23 cellular contexts compared by ENCODE assay signal in the genomic region with DNA sequence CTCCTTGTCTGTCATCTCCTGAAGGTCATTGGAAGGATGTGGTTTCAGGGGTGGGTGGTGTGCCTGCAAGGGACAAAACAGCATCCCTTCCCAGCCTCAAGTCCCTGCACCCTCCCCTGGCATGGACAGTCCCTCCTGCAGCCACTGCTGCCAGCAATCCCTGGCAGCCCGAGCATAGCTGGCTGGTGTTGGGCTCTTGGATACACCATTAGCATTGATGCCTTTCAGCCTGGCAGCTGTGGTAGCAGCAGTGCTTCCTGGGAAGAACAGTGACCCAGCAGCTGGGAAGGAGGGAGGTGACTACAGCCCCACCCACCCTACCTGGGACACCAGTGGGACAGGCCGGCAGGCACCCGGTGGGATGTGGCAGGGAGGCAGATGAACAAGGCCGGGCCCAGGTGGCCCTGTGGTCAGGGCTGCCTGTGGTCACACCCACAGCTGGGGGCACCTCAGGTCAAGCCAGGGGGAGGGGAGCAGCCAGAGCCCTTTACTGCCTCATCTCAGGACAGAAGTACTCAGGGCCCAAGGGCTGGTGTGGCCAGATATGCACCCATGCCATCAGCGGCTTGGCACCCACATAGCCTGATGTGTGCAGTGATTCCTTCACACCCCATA. TPM values are rescaled to one million over a fixed set of nuclear protein-coding genes. Genes with fewer than 3 reads are reported as not detected.
DNase-seq lines count a peak whose midpoint lies in the region; ATAC-seq, FAIRE-seq and TF ChIP-seq lines count a peak whose summit lies in the region.
"Had no signal": no experiment of that assay in that cellular context is flagged by ENCODE, and none has a peak within 500 bp of the region (broad histone marks: within the 10 kb centered on the region; RNA-seq: fewer than 3 reads in every experiment).

No MANE protein-coding gene starts in this region.

- no peak for TF ChIP-seq CTCF in SK-N-SH (IDR thresholded peaks at IDR 0.05)

- peak overlapping the region; percentile 44 for H2AK5ac ChIP-seq in neuronal stem cell (ENCODE audit: low read depth, low read length)

- no peak for TF ChIP-seq RAD21 in SK-N-SH (IDR thresholded peaks at IDR 0.05; ENCODE audit: low read length)

- no peaks in the 10 kb centered on the region for H3K9me2 ChIP-seq in SK-N-SH

- H3K4me2 ChIP-seq in BLaER1 = peak overlapping the region; percentile 22; the same call in 1 of the 2 replicates
- H3K4me2 ChIP-seq in neuronal stem cell (ENCODE audit: insufficient read depth, low read length, poor library complexity, severe bottlenecking) = no peak overlapping the region
- no peak overlapping the region for H3K4me2 ChIP-seq in SK-N-SH

- H3K4me3 Mint-ChIP-seq in effector memory CD8-positive, alpha-beta T cell = no peak overlapping the region
- H3K4me3 Mint-ChIP-seq in activated naive CD4-positive, alpha-beta T cell treated with anti-CD3 and anti-CD28 coated beads, Interleukin-2, amount 10 ng/mL, durations not matched to agents 7 days and 5 days = no peak overlapping the region
- H3K4me3 Mint-ChIP-seq: memory B cell, naive B cell had no signal

- H3K4ac ChIP-seq in neuronal stem cell (ENCODE audit: low read length) = no peak overlapping the region

- ATAC-seq in effector memory CD8-positive, alpha-beta T cell (replicated peaks) = no peak
- no peak for ATAC-seq in GM21825 (IDR thresholded peaks at IDR 0.05; ENCODE audit: unreplicated experiment)

- FAIRE-seq in HTR-8/SVneo (lab: Jason Lieb, UNC) = peak; percentile 55
- FAIRE-seq: GM18507, kidney had no signal

- no peak for TF ChIP-seq EP300 in SK-N-SH (IDR thresholded peaks at IDR 0.05; ENCODE audit: borderline replicate concordance in 1 of 2, low read depth in 1 of 2, low read length in 1 of 2)

- no peaks in the 10 kb centered on the region for H3K9me3 Mint-ChIP-seq in effector memory CD8-positive, alpha-beta T cell
- H3K9me3 Mint-ChIP-seq in activated naive CD4-positive, alpha-beta T cell treated with anti-CD3 and anti-CD28 coated beads, Interleukin-2, amount 10 ng/mL, durations not matched to agents 7 days and 5 days = no peaks in the 10 kb centered on the region
- H3K9me3 Mint-ChIP-seq: memory B cell, naive B cell had no signal

- H2BK120ac ChIP-seq in neuronal stem cell (ENCODE audit: low read depth, low read length) = no peak overlapping the region

- H3K4me3 ChIP-seq in BLaER1 (no peak overlapping the region), neuronal stem cell (ENCODE audit: low read length in 2 of 2) (peak overlapping the region in 1 of 2 donors; percentile 51), SK-N-SH (ENCODE audit: low read depth in 2 of 2, low read length in 1 of 2) (no peak overlapping the region)
- H3K4me3 ChIP-seq: sigmoid colon, thyroid gland had no signal

- no peaks in the 10 kb centered on the region for H3F3A ChIP-seq in SK-N-SH (replicated peaks; ENCODE audit: insufficient read depth)

- no peak overlapping the region for H4K8ac ChIP-seq in neuronal stem cell (ENCODE audit: low read depth, low read length)

- H3K27me3 ChIP-seq in BLaER1 = no peaks in the 10 kb centered on the region
- H3K27me3 ChIP-seq in neuronal stem cell (ENCODE audit: control insufficient read depth in 3 of 3, insufficient read depth in 3 of 3, low read depth in 1 of 3, low read length in 3 of 3) = peaks cover 0 to 76% (median 0%) of the 10 kb centered on the region in 3 experiments
- no peaks in the 10 kb centered on the region for H3K27me3 ChIP-seq in SK-N-SH (ENCODE audit: insufficient read depth)
- H3K27me3 ChIP-seq: sigmoid colon, thyroid gland had no signal

- H4K20me1 ChIP-seq in BLaER1 = no peaks in the 10 kb centered on the region; the same call in 1 of the 2 replicates
- H4K20me1 ChIP-seq in SK-N-SH (ENCODE audit: insufficient read depth) = no peaks in the 10 kb centered on the region

- DNase-seq in HTR-8/SVneo (ENCODE audit: insufficient read length, low spot score) (no peak), neuronal stem cell (ENCODE audit: low spot score) (no peak), SK-N-SH (no peak)
- DNase-seq in effector memory CD8-positive, alpha-beta T cell = no peak
- no peak for DNase-seq in activated naive CD4-positive, alpha-beta T cell treated with anti-CD3 and anti-CD28 coated beads, Interleukin-2, amount 10 ng/mL, durations not matched to agents 7 days and 5 days
- DNase-seq: activated CD4-positive, alpha-beta T cell treated with anti-CD3 and anti-CD28 coated beads, Interleukin-2, amount 50 U/mL, for 48 hours; activated naive CD4-positive, alpha-beta T cell; activated T-cell treated with anti-CD3 and anti-CD28 coated beads for 4 hours; amniotic stem cell; central memory CD4-positive, alpha-beta T cell; foreskin fibroblast; kidney; naive B cell; NCI-H2107; NCI-H526; SIG-M5; sigmoid colon; WERI-Rb-1 had no signal

- H4K91ac ChIP-seq in neuronal stem cell (ENCODE audit: low read depth, low read length, poor library complexity) = no peak overlapping the region

- WGBS in neuronal stem cell (ENCODE audit: extremely low coverage in 2 of 2, insufficient read length in 2 of 2, insufficient replicate concordance in 1 of 2), 2 donors = no CpG with 5 or more reads among the region's 5 CpGs
- no CpG with 5 or more reads among the region's 5 CpGs for WGBS in SK-N-SH (ENCODE audit: low lambda C conversion rate)

- no peaks in the 10 kb centered on the region for H3K79me2 ChIP-seq in SK-N-SH (ENCODE audit: insufficient read depth)

- H2AFZ ChIP-seq in neuronal stem cell (ENCODE audit: low read length) = no peak overlapping the region
- no peak overlapping the region for H2AFZ ChIP-seq in SK-N-SH (ENCODE audit: low read depth)

- H3K27ac ChIP-seq in BLaER1 = no peak overlapping the region
- H3K27ac ChIP-seq in neuronal stem cell (replicated peaks; ENCODE audit: low read length) = no peak overlapping the region
- H3K27ac ChIP-seq in SK-N-SH (ENCODE audit: low read depth in 2 of 2, low read length in 1 of 2) = peak overlapping the region in 1 of 2 experiments; percentile 100; a peak in 2 of 4 replicates
- H3K27ac ChIP-seq: sigmoid colon, thyroid gland, WERI-Rb-1 had no signal

- H3K27ac Mint-ChIP-seq in effector memory CD8-positive, alpha-beta T cell = peak overlapping the region; percentile 38 to 87
- no peak overlapping the region for H3K27ac Mint-ChIP-seq in activated naive CD4-positive, alpha-beta T cell treated with anti-CD3 and anti-CD28 coated beads, Interleukin-2, amount 10 ng/mL, durations not matched to agents 7 days and 5 days
- H3K27ac Mint-ChIP-seq: memory B cell had no signal

- H3K4me1 ChIP-seq in BLaER1 (peaks cover 24% of the 10 kb centered on the region), neuronal stem cell (ENCODE audit: control insufficient read depth in 2 of 2, insufficient read depth in 1 of 2, low read depth in 1 of 2, low read length in 2 of 2) (peaks cover 3 to 15% of the 10 kb centered on the region in 2 donors), SK-N-SH (ENCODE audit: control insufficient read depth in 1 of 2, insufficient read depth in 2 of 2, low read depth in 1 of 2, low read length in 1 of 2) (peaks cover 0 to 95% of the 10 kb centered on the region in 2 experiments; a peak in 2 of 4 replicates)

- no peak overlapping the region for H2BK15ac ChIP-seq in neuronal stem cell (ENCODE audit: low read length)

- no peak overlapping the region for H3K14ac ChIP-seq in neuronal stem cell (ENCODE audit: low read length)

- H2BK12ac ChIP-seq in neuronal stem cell (ENCODE audit: low read length) = no peak overlapping the region

- POLR2A ChIA-PET in SK-N-SH (lab: Yijun Ruan, JAX) = interaction anchor here (1.8 to 2.1 kb wide), 3 partner anchors 39 to 41 kb away, joined by 6 to 14 read pairs (median 11); partner anchors contain the start of genes CYB561D2 and NPRL2

- H3K79me1 ChIP-seq in neuronal stem cell (ENCODE audit: low read depth, low read length) = no peaks in the 10 kb centered on the region

- peaks cover 0 to 12% of the 10 kb centered on the region in 2 donors for H3K4me1 Mint-ChIP-seq in effector memory CD8-positive, alpha-beta T cell (ENCODE audit: low read depth in 2 of 2)
- H3K4me1 Mint-ChIP-seq in activated naive CD4-positive, alpha-beta T cell treated with anti-CD3 and anti-CD28 coated beads, Interleukin-2, amount 10 ng/mL, durations not matched to agents 7 days and 5 days = no peaks in the 10 kb centered on the region
- H3K4me1 Mint-ChIP-seq: memory B cell had no signal

- no peak overlapping the region for H3K9ac ChIP-seq in BLaER1
- peak overlapping the region; percentile 50 for H3K9ac ChIP-seq in neuronal stem cell (ENCODE audit: low read depth, low read length, poor library complexity)
- H3K9ac ChIP-seq in SK-N-SH = no peak overlapping the region

- peak overlapping the region; percentile 75 for H3K23ac ChIP-seq in neuronal stem cell (ENCODE audit: low read depth, low read length, poor library complexity)

- no peaks in the 10 kb centered on the region for H3K36me3 ChIP-seq in BLaER1
- H3K36me3 ChIP-seq in neuronal stem cell (replicated peaks in 1 of 2; ENCODE audit: control insufficient read depth in 2 of 2, insufficient read depth in 2 of 2, low read length in 2 of 2) = no peaks in the 10 kb centered on the region
- no peaks in the 10 kb centered on the region for H3K36me3 ChIP-seq in SK-N-SH (replicated peaks in 1 of 2; ENCODE audit: control insufficient read depth in 1 of 2, insufficient read depth in 2 of 2, low read length in 1 of 2)
- H3K36me3 ChIP-seq: sigmoid colon, thyroid gland, WERI-Rb-1 had no signal

- peaks cover 6% of the 10 kb centered on the region for H3K36me3 Mint-ChIP-seq in effector memory CD8-positive, alpha-beta T cell (ENCODE audit: insufficient read depth)
- no peaks in the 10 kb centered on the region for H3K36me3 Mint-ChIP-seq in activated naive CD4-positive, alpha-beta T cell treated with anti-CD3 and anti-CD28 coated beads, Interleukin-2, amount 10 ng/mL, durations not matched to agents 7 days and 5 days
- H3K36me3 Mint-ChIP-seq: memory B cell, naive B cell had no signal

- CTCF ChIA-PET in activated naive CD4-positive, alpha-beta T cell treated with anti-CD3 and anti-CD28 coated beads, Interleukin-2, amount 10 ng/mL, durations not matched to agents 7 days and 5 days (lab: Charles Lee) = interaction anchor here (1.0 kb wide), 1 partner anchor 150 kb away, joined by 3 read pairs; no protein-coding TSS in a partner anchor
- CTCF ChIA-PET in SK-N-SH (lab: Yijun Ruan, JAX) = interaction anchor here (0.6 to 11.5 kb wide), 12 partner anchors 12 to 525 kb away, joined by 3 to 128 read pairs (median 18); no protein-coding TSS in a partner anchor

- no peaks in the 10 kb centered on the region for H3K9me3 ChIP-seq in BLaER1
- no peaks in the 10 kb centered on the region for H3K9me3 ChIP-seq in neuronal stem cell (replicated peaks in 1 of 2; ENCODE audit: control insufficient read depth in 2 of 2, insufficient read depth in 1 of 2, low read depth in 1 of 2, low read length in 2 of 2)
- no peaks in the 10 kb centered on the region for H3K9me3 ChIP-seq in SK-N-SH
- H3K9me3 ChIP-seq: sigmoid colon, thyroid gland had no signal

- H3K27me3 Mint-ChIP-seq in effector memory CD8-positive, alpha-beta T cell = no peaks in the 10 kb centered on the region
- H3K27me3 Mint-ChIP-seq in activated naive CD4-positive, alpha-beta T cell treated with anti-CD3 and anti-CD28 coated beads, Interleukin-2, amount 10 ng/mL, durations not matched to agents 7 days and 5 days = peaks cover 1% of the 10 kb centered on the region

- H2BK5ac ChIP-seq in neuronal stem cell (ENCODE audit: low read length) = no peak overlapping the region

- H3K18ac ChIP-seq in neuronal stem cell (ENCODE audit: low read length) = peak overlapping the region; percentile 33

RNA-seq across cellular contexts. Expression of gene TMEM115, which starts 32.9 kb away (rescaled TPM):
- 21.4 TPM for polyA plus RNA-seq in neuronal stem cell (2013, experiment 1 of 2)
- 20.8 TPM for polyA plus RNA-seq in neuronal stem cell (2013, experiment 2 of 2)
- polyA plus RNA-seq in SK-N-SH (2012; rRNA removed) = 47.8 and 49.2 TPM in 2 replicates
- 20.4 and 34.9 TPM in 2 replicates for polyA plus RNA-seq in SK-N-SH (2012; cell fraction: cytosol; rRNA removed)
- 33.8 and 42.1 TPM in 2 replicates for polyA plus RNA-seq in SK-N-SH (2012; cell fraction: nucleus; rRNA removed)

RNA-seq across cellular contexts. Expression of gene CYB561D2, which starts 41.5 kb away (rescaled TPM):
- 6.9 TPM for polyA plus RNA-seq in neuronal stem cell (2013, experiment 1 of 2)
- polyA plus RNA-seq in neuronal stem cell (2013, experiment 2 of 2) = 7.1 TPM
- polyA plus RNA-seq in SK-N-SH (2012; rRNA removed) = 40.7 and 46.5 TPM in 2 replicates
- 22.5 and 32.0 TPM in 2 replicates for polyA plus RNA-seq in SK-N-SH (2012; cell fraction: cytosol; rRNA removed)
- polyA plus RNA-seq in SK-N-SH (2012; cell fraction: nucleus; rRNA removed) = 59.4 and 69.3 TPM in 2 replicates

RNA-seq across cellular contexts. Expression of gene NPRL2, which starts 41.6 kb away (rescaled TPM):
- polyA plus RNA-seq in neuronal stem cell (2013, experiment 1 of 2) = 19.4 TPM
- 17.4 TPM for polyA plus RNA-seq in neuronal stem cell (2013, experiment 2 of 2)
- 43.6 and 56.2 TPM in 2 replicates for polyA plus RNA-seq in SK-N-SH (2012; rRNA removed)
- polyA plus RNA-seq in SK-N-SH (2012; cell fraction: cytosol; rRNA removed) = 23.0 and 30.4 TPM in 2 replicates
- polyA plus RNA-seq in SK-N-SH (2012; cell fraction: nucleus; rRNA removed) = 124 and 132 TPM in 2 replicates

RNA-seq across cellular contexts. Expression of gene ZMYND10, which starts 46.7 kb away (rescaled TPM):
- 2.0 TPM for polyA plus RNA-seq in neuronal stem cell (2013, experiment 1 of 2)
- polyA plus RNA-seq in neuronal stem cell (2013, experiment 2 of 2) = 1.6 TPM
- polyA plus RNA-seq in SK-N-SH (2012; rRNA removed) = 0.83 and 0.95 TPM in 2 replicates
- 0.33 and 0.73 TPM in 2 replicates for polyA plus RNA-seq in SK-N-SH (2012; cell fraction: cytosol; rRNA removed)
- 4.2 and 8.1 TPM in 2 replicates for polyA plus RNA-seq in SK-N-SH (2012; cell fraction: nucleus; rRNA removed)

RNA-seq across cellular contexts. Expression of gene RASSF1, which starts 51.6 kb away (rescaled TPM):
- 8.5 TPM for polyA plus RNA-seq in neuronal stem cell (2013, experiment 1 of 2)
- 8.5 TPM for polyA plus RNA-seq in neuronal stem cell (2013, experiment 2 of 2)
- 28.1 and 32.3 TPM in 2 replicates for polyA plus RNA-seq in SK-N-SH (2012; rRNA removed)
- polyA plus RNA-seq in SK-N-SH (2012; cell fraction: cytosol; rRNA removed) = 19.1 and 27.8 TPM in 2 replicates
- polyA plus RNA-seq in SK-N-SH (2012; cell fraction: nucleus; rRNA removed) = 34.1 and 37.0 TPM in 2 replicates
